In genomic region chr7:99029481-99030144, GRCh38 we compare ENCODE assay signal across 10 cellular contexts.
DNase-seq lines count a peak whose midpoint lies in the region; ATAC-seq and TF ChIP-seq lines count a peak whose summit lies in the region.
"Had no signal": no experiment of that assay in that cellular context is flagged by ENCODE, and none has a peak within 500 bp of the region (broad histone marks: within the 10 kb centered on the region; RNA-seq: fewer than 3 reads in every experiment).

No MANE protein-coding gene starts in this region.

- TF ChIP-seq CTCF in right atrium auricular region (IDR thresholded peaks at IDR 0.05) (no peak), vagina (IDR thresholded peaks at IDR 0.05) (no peak)

- H3K9me3 ChIP-seq in right atrium auricular region (peaks cover 0 to 5% of the 10 kb centered on the region in 2 donors), vagina (no peaks in the 10 kb centered on the region)

- H3K36me3 ChIP-seq in right atrium auricular region (peaks cover 66% of the 10 kb centered on the region), vagina (peaks cover 0 to 65% of the 10 kb centered on the region in 2 donors)

- H3K36me3 Mint-ChIP-seq in naive B cell, result peaks cover 7 to 8% of the 10 kb centered on the region in 2 donors

- H3K27ac Mint-ChIP-seq in naive B cell, result peak overlapping the region in 5 of 6 donors; percentile 17 to 75 (median 61)
- H3K27ac Mint-ChIP-seq: T-helper 2 cell treated with Interferon-gamma antibody and Interleukin-4, amounts not matched to agents 5 μg/mL and 100 μg/mL, for 36 hours had no signal

- H3K4me3 ChIP-seq in right atrium auricular region, result no peak overlapping the region
- no peak overlapping the region for H3K4me3 ChIP-seq in vagina

- H3K4me3 Mint-ChIP-seq in naive B cell, result no peak overlapping the region
- H3K4me3 Mint-ChIP-seq: T-helper 2 cell treated with Interferon-gamma antibody and Interleukin-4, amounts not matched to agents 5 μg/mL and 100 μg/mL, for 36 hours had no signal

- H3K27me3 ChIP-seq in right atrium auricular region (no peaks in the 10 kb centered on the region), vagina (no peaks in the 10 kb centered on the region)

- no peaks in the 10 kb centered on the region for H3K27me3 Mint-ChIP-seq in naive B cell

- DNase-seq in right atrium auricular region (ENCODE audit: low spot score), result no peak
- no peak for DNase-seq in Right ventricle myocardium inferior (ENCODE audit: missing footprints)
- no peak for DNase-seq in caudate nucleus (lab: John Stamatoyannopoulos, UW)
- DNase-seq in naive B cell, result no peak
- peak in 1 of 2 donors; percentile 14 for DNase-seq in vagina (ENCODE audit: extremely low spot score in 2 of 2)
- DNase-seq: small intestine had no signal

- intact Hi-C loops in Right ventricle myocardium inferior (cut with DNase I) (no loop called here), vagina (cut with DNase I) (no loop called here)

- H3K4me1 ChIP-seq in right atrium auricular region, result peaks cover 0 to 22% of the 10 kb centered on the region in 2 donors
- H3K4me1 ChIP-seq in vagina, result no peaks in the 10 kb centered on the region

- no peak for TF ChIP-seq POLR2A in vagina (IDR thresholded peaks at IDR 0.05)

- no peaks in the 10 kb centered on the region for H3K9me3 Mint-ChIP-seq in naive B cell
- H3K9me3 Mint-ChIP-seq: T-helper 2 cell treated with Interferon-gamma antibody and Interleukin-4, amounts not matched to agents 5 μg/mL and 100 μg/mL, for 36 hours had no signal

- H3K27ac ChIP-seq in right atrium auricular region, result peak overlapping the region; percentile 80 to 87
- H3K27ac ChIP-seq in caudate nucleus (ENCODE audit: low read depth, low read length), result peak overlapping the region; percentile 75
- peak overlapping the region; percentile 75 for H3K27ac ChIP-seq in vagina

- ATAC-seq in Right ventricle myocardium inferior (no peak), naive B cell (ENCODE audit: low read depth in 2 of 2) (no peak), GM21737 (IDR thresholded peaks at IDR 0.05; ENCODE audit: unreplicated experiment) (no peak), HG02884 (IDR thresholded peaks at IDR 0.05; ENCODE audit: unreplicated experiment) (no peak), GM21717 (IDR thresholded peaks at IDR 0.05; ENCODE audit: unreplicated experiment) (no peak)

- peaks cover 0 to 3% (median 2%) of the 10 kb centered on the region in 3 donors for H3K4me1 Mint-ChIP-seq in naive B cell
